ENCODE assay signal across 19 cellular contexts in the genomic region with DNA sequence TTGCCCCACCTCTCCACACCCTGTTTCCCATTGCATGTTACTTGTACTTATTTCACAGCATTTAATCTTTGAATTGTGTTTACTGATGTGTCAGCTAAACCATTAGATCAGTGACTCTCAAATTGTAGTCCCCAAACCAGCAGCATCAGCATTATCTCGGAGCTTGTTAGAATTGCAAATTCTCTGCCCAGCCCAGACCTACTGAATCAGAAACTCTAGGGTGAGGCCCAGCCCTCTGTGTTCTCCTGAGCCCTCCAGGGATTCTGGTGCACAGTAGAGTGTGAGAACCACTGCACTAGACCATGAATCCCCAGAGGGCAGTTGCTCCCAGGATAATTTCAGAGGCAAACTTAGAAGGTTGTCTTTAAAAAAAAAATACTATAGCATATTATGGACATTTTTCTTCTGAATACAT. TPM values are rescaled to one million over a fixed set of nuclear protein-coding genes. Genes with fewer than 3 reads are reported as not detected.
DNase-seq lines count a peak whose midpoint lies in the region; ATAC-seq, FAIRE-seq and TF ChIP-seq lines count a peak whose summit lies in the region.
"Had no signal": no experiment of that assay in that cellular context is flagged by ENCODE, and none has a peak within 500 bp of the region (broad histone marks: within the 10 kb centered on the region; RNA-seq: fewer than 3 reads in every experiment).

No MANE protein-coding gene starts in this region.

- no peaks in the 10 kb centered on the region for H3K79me2 ChIP-seq in GM23338 (replicated peaks; ENCODE audit: insufficient read depth)
- H3K79me2 ChIP-seq in keratinocyte (ENCODE audit: control insufficient read depth, insufficient read depth, low read length) = peaks cover 4% of the 10 kb centered on the region

- no peak overlapping the region for H3K9ac ChIP-seq in keratinocyte (ENCODE audit: control insufficient read depth, extremely low read depth, insufficient read depth, low read length)

- H2AFZ ChIP-seq in GM23338 (no peak overlapping the region), keratinocyte (ENCODE audit: control insufficient read depth, low read length) (peak overlapping the region; percentile 31)

- H3K4me1 Mint-ChIP-seq in GM23338 = peaks cover 12% of the 10 kb centered on the region
- peaks cover 15% of the 10 kb centered on the region for H3K4me1 Mint-ChIP-seq in progenitor cell of endocrine pancreas (ENCODE audit: low read depth)
- H3K4me1 Mint-ChIP-seq: activated CD4-positive, alpha-beta T cell treated with anti-CD3 and anti-CD28 coated beads, Interleukin-2, amount 10 ng/mL, durations not matched to agents 24 days and 14 days had no signal

- H3K36me3 ChIP-seq in GM23338 (ENCODE audit: insufficient read depth) = no peaks in the 10 kb centered on the region
- H3K36me3 ChIP-seq in keratinocyte (ENCODE audit: control insufficient read depth in 2 of 2, extremely low read depth in 1 of 2, insufficient read depth in 2 of 2, low read length in 2 of 2) = no peaks in the 10 kb centered on the region
- H3K36me3 ChIP-seq: gastrocnemius medialis had no signal

- H3K4me3 ChIP-seq in GM23338 = no peak overlapping the region
- no peak overlapping the region for H3K4me3 ChIP-seq in keratinocyte (ENCODE audit: control insufficient read depth in 2 of 3, extremely low read depth in 1 of 3, insufficient read depth in 2 of 3, low read depth in 1 of 3, low read length in 3 of 3)
- H3K4me3 ChIP-seq: gastrocnemius medialis had no signal

- no peak overlapping the region for H3K27ac Mint-ChIP-seq in GM23338
- no peak overlapping the region for H3K27ac Mint-ChIP-seq in progenitor cell of endocrine pancreas
- H3K27ac Mint-ChIP-seq: activated CD4-positive, alpha-beta T cell treated with anti-CD3 and anti-CD28 coated beads, Interleukin-2, amount 10 ng/mL, durations not matched to agents 24 days and 14 days had no signal

- peaks cover 5% of the 10 kb centered on the region for H3K27me3 Mint-ChIP-seq in GM23338 (ENCODE audit: insufficient read depth, low read depth, poor library complexity)
- H3K27me3 Mint-ChIP-seq in progenitor cell of endocrine pancreas = no peaks in the 10 kb centered on the region

- H4K20me1 ChIP-seq in GM23338 (replicated peaks; ENCODE audit: insufficient read depth) (no peaks in the 10 kb centered on the region), keratinocyte (ENCODE audit: control insufficient read depth, extremely low read depth, insufficient read depth, low read length) (no peaks in the 10 kb centered on the region)

- TF ChIP-seq CTCF in GM23338 (conservative IDR thresholded peaks at IDR 0.05; ENCODE audit: low read depth in 2 of 2) (no peak), keratinocyte (optimal IDR thresholded peaks at IDR 0.05 in 1 of 3, IDR thresholded peaks at IDR 0.05 in 1 of 3, conservative IDR thresholded peaks at IDR 0.05 in 1 of 3; ENCODE audit: extremely low read depth in 1 of 3, insufficient read depth in 2 of 3, low read length in 3 of 3) (no peak), progenitor cell of endocrine pancreas (IDR thresholded peaks at IDR 0.05; ENCODE audit: unreplicated experiment) (no peak)

- H3K36me3 Mint-ChIP-seq in GM23338 (ENCODE audit: low read depth) (no peaks in the 10 kb centered on the region), progenitor cell of endocrine pancreas (ENCODE audit: insufficient read depth) (peaks cover 2% of the 10 kb centered on the region)

- no peaks in the 10 kb centered on the region for H3K9me1 ChIP-seq in keratinocyte (ENCODE audit: control insufficient read depth, extremely low read depth, insufficient read depth, low read length)

- H3K9me3 Mint-ChIP-seq in GM23338 (no peaks in the 10 kb centered on the region), progenitor cell of endocrine pancreas (ENCODE audit: low read depth) (no peaks in the 10 kb centered on the region)
- H3K9me3 Mint-ChIP-seq: activated CD4-positive, alpha-beta T cell treated with anti-CD3 and anti-CD28 coated beads, Interleukin-2, amount 10 ng/mL, durations not matched to agents 24 days and 14 days had no signal

- dilution Hi-C loops in keratinocyte (cut with MboI; ENCODE audit: extremely low pct_ligation_motif_present, low sequenced_read_pairs) = no loop called here

- FAIRE-seq in keratinocyte (lab: Jason Lieb, UNC) = peak; percentile 41

- H3K27me3 ChIP-seq in GM23338 (ENCODE audit: insufficient read depth) = no peaks in the 10 kb centered on the region
- no peaks in the 10 kb centered on the region for H3K27me3 ChIP-seq in keratinocyte (ENCODE audit: control insufficient read depth, extremely low read depth, insufficient read depth, low read length)
- H3K27me3 ChIP-seq: gastrocnemius medialis had no signal

- H3K27ac ChIP-seq in GM23338 (ENCODE audit: low read depth) (no peak overlapping the region), keratinocyte (ENCODE audit: control insufficient read depth, insufficient read depth, low read length) (no peak overlapping the region)
- H3K27ac ChIP-seq: gastrocnemius medialis had no signal

- H3K9me3 ChIP-seq in keratinocyte (ENCODE audit: control insufficient read depth, low read depth, low read length) = no peaks in the 10 kb centered on the region
- H3K9me3 ChIP-seq: Caco-2, gastrocnemius medialis had no signal

- H3K4me2 ChIP-seq in GM23338 (peak overlapping the region; percentile 9; the same call in 1 of the 2 replicates), keratinocyte (ENCODE audit: control insufficient read depth, extremely low read depth, insufficient read depth, low read depth, low read length) (no peak overlapping the region)

- H3K9me2 ChIP-seq in GM23338 (ENCODE audit: insufficient read depth) = peaks cover 8% of the 10 kb centered on the region; the same call in 1 of the 2 replicates

- H3K4me1 ChIP-seq in GM23338 (ENCODE audit: insufficient read depth) = peaks cover 13% of the 10 kb centered on the region
- H3K4me1 ChIP-seq in keratinocyte (ENCODE audit: control insufficient read depth, extremely low read depth, insufficient read depth, low read length) = peaks cover 33% of the 10 kb centered on the region
- H3K4me1 ChIP-seq: Caco-2 had no signal

- ATAC-seq in GM18867 (IDR thresholded peaks at IDR 0.05; ENCODE audit: unreplicated experiment) = peak; percentile 66
- peak; percentile 81 for ATAC-seq in GM23338
- ATAC-seq: gastrocnemius medialis had no signal

- intact Hi-C loops in posterior vena cava (cut with DNase I) = no loop called here

- peak; percentile 11 for DNase-seq in GM23338 (ENCODE audit: low spot score)
- peak; percentile 79 for DNase-seq in NAMALWA (ENCODE audit: low spot score)
- DNase-seq in keratinocyte (ENCODE audit: low read depth, low spot score) = no peak
- no peak for DNase-seq in progenitor cell of endocrine pancreas (ENCODE audit: low spot score, unreplicated experiment)
- no peak for DNase-seq in T1000 (lab: John Stamatoyannopoulos, UW)
- DNase-seq in posterior vena cava (ENCODE audit: low spot score) = no peak
- no peak for DNase-seq in KG1 (lab: John Stamatoyannopoulos, UW)
- DNase-seq: activated CD4-positive, alpha-beta T cell treated with anti-CD3 and anti-CD28 coated beads, Interleukin-2, amount 10 ng/mL, durations not matched to agents 24 days and 14 days; activated naive CD4-positive, alpha-beta T cell treated with anti-CD3 and anti-CD28 coated beads, Interleukin-2, amount 50 U/mL, for 16 hours; Caco-2; gastrocnemius medialis; NCI-H226; SHP77; stimulated activated CD4-positive, alpha-beta T cell treated with anti-CD3 and anti-CD28 coated beads, Interleukin-2, amount 100 ng/mL, for 48 hours had no signal

- H3K4me3 Mint-ChIP-seq in GM23338 = no peak overlapping the region
- H3K4me3 Mint-ChIP-seq in progenitor cell of endocrine pancreas (ENCODE audit: low read depth) = no peak overlapping the region
- H3K4me3 Mint-ChIP-seq: activated CD4-positive, alpha-beta T cell treated with anti-CD3 and anti-CD28 coated beads, Interleukin-2, amount 10 ng/mL, durations not matched to agents 24 days and 14 days had no signal

- no peaks in the 10 kb centered on the region for H3F3A ChIP-seq in GM23338 (replicated peaks; ENCODE audit: low read depth)

TF ChIP-seq in GM23338, 12 proteins besides CTCF, POLR2A, EP300 and RAD21 (continues in another document):
- TF ChIP-seq JUNB (IDR thresholded peaks at IDR 0.05; ENCODE audit: unreplicated experiment) = no peak
- TF ChIP-seq, protein P1, sequence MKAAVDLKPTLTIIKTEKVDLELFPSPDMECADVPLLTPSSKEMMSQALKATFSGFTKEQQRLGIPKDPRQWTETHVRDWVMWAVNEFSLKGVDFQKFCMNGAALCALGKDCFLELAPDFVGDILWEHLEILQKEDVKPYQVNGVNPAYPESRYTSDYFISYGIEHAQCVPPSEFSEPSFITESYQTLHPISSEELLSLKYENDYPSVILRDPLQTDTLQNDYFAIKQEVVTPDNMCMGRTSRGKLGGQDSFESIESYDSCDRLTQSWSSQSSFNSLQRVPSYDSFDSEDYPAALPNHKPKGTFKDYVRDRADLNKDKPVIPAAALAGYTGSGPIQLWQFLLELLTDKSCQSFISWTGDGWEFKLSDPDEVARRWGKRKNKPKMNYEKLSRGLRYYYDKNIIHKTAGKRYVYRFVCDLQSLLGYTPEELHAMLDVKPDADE (IDR thresholded peaks at IDR 0.05) = no peak
- no peak for TF ChIP-seq POLR2AphosphoS5 (IDR thresholded peaks at IDR 0.05; ENCODE audit: low read depth)

RNA-seq across cellular contexts. Expression of a gene that starts 13.0 kb away (rescaled TPM):
- total RNA-seq in GM23338 (2014; rRNA removed; shearing (Covaris generic)) = 2.2 and 6.7 TPM in 2 replicates
- polyA plus RNA-seq in GM23338 (2016; fragmentation: Nextera tagmentation; extraction: Ambion mirVana) (1.4 and 2.0 TPM in 2 replicates), keratinocyte (8.1 to 18.1 TPM (median 14.7 TPM) in 3 replicates)
- 8.5 TPM for polyA plus RNA-seq in keratinocyte (2011; ENCODE audit: low read depth)
- 5.1 and 9.8 TPM in 2 replicates for polyA plus RNA-seq in keratinocyte (2011; cell fraction: cytosol; rRNA removed)
- 27.1 and 28.4 TPM in 2 replicates for polyA plus RNA-seq in keratinocyte (2011; cell fraction: nucleus; rRNA removed)
- 6.1 and 9.3 TPM in 2 replicates for polyA plus RNA-seq in keratinocyte (2012; ENCODE audit: low replicate concordance)
- 3.9 to 67.5 TPM (median 38.3 TPM) in 3 replicates for polyA minus RNA-seq in keratinocyte
- 5.9 TPM for polyA minus RNA-seq in keratinocyte (2011; cell fraction: cytosol; rRNA and poly(A)+ RNA removed)
- polyA minus RNA-seq in keratinocyte (2011; cell fraction: nucleus; rRNA and poly(A)+ RNA removed) = 51.8 and 109 TPM in 2 replicates
- total RNA-seq in progenitor cell of endocrine pancreas (143 and 156 TPM in 2 replicates), posterior vena cava (10 to 100 TPM; 18.5 to 30.9 TPM)

RNA-seq across cellular contexts. Expression of a gene that starts 45.9 kb away (rescaled TPM):
- total RNA-seq in GM23338 (2014; rRNA removed; shearing (Covaris generic)) = not detected in 2 replicates
- polyA plus RNA-seq in GM23338 (2016; fragmentation: Nextera tagmentation; extraction: Ambion mirVana) (not detected in 2 replicates), keratinocyte (0.12 TPM in 1 of 3 replicates, not detected in the others)
- polyA plus RNA-seq in keratinocyte (2011; ENCODE audit: low read depth) = not detected
- not detected in 2 replicates for polyA plus RNA-seq in keratinocyte (2011; cell fraction: cytosol; rRNA removed)
- not detected in 2 replicates for polyA plus RNA-seq in keratinocyte (2011; cell fraction: nucleus; rRNA removed)
- polyA plus RNA-seq in keratinocyte (2012; ENCODE audit: low replicate concordance) = not detected in 2 replicates
- polyA minus RNA-seq in keratinocyte = not detected in 3 replicates
- not detected for polyA minus RNA-seq in keratinocyte (2011; cell fraction: cytosol; rRNA and poly(A)+ RNA removed)
- polyA minus RNA-seq in keratinocyte (2011; cell fraction: nucleus; rRNA and poly(A)+ RNA removed) = not detected in 2 replicates
- total RNA-seq in progenitor cell of endocrine pancreas (not detected in 2 replicates), posterior vena cava (not detected)
- total RNA-seq: activated CD4-positive, alpha-beta T cell treated with anti-CD3 and anti-CD28 coated beads, Interleukin-2, amount 10 ng/mL, durations not matched to agents 24 days and 14 days; Caco-2; chondrocyte; gastrocnemius medialis; LHCN-M2; liver; osteoblast had no signal
- polyA plus RNA-seq: liver had no signal

Comparison
In these comparisons a context has a peak if more than half of its experiments do, and no peak if none do; other contexts are left out.
1. DNase-seq: peak in GM23338 (single experiment) and NAMALWA (single experiment); none in keratinocyte (single experiment), progenitor cell of endocrine pancreas (single experiment), T1000 (single experiment), posterior vena cava (single experiment) and KG1 (single experiment).